ENCODE assay signal across 16 cellular contexts in the genomic region with DNA sequence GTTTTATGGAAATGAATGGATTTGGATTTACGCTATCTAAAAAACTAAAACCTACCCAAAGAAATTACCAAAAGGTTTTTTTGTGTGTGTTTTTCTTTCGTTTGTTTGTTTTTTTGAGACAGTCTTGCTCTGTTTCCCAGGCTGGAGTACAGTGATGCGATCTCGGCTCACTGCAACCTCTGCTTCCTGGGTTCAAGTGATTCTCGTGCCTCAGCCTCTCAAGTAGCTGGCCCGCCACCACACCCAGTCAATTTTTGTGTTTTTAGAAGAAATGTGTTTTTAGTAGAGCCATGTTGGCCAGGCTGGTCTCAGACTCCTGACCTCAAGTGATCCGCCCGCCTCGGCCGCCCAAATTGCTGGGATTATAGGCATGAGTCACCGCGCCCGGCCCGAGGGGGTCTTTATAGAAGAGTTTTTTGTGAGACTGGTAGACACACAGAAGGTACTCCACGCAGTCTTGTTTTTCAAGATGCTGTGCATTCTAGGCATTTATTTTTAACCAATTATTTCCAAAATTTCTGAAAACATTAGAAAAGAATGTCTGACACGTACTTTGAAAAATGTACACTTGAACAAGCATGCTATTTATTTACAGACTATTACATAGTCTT.
DNase-seq lines count a peak whose midpoint lies in the region; ATAC-seq and TF ChIP-seq lines count a peak whose summit lies in the region.
"Had no signal": no experiment of that assay in that cellular context is flagged by ENCODE, and none has a peak within 500 bp of the region (broad histone marks: within the 10 kb centered on the region; RNA-seq: fewer than 3 reads in every experiment).

No MANE protein-coding gene starts in this region.

- peak overlapping the region; percentile 25 for H2AFZ ChIP-seq in IMR-90 (replicated peaks; ENCODE audit: low read length, poor library complexity)

- H3K9ac ChIP-seq in IMR-90 (ENCODE audit: low read depth, low read length) = no peak overlapping the region
- H3K9ac ChIP-seq: KMS-11 had no signal

- H3K23ac ChIP-seq in IMR-90 (ENCODE audit: low read depth, low read length) = peak overlapping the region; percentile 79

- CTCF ChIA-PET in IMR-90 (lab: Yijun Ruan, JAX) = interaction anchor here (1.3 kb wide), 1 partner anchor 38 kb away, joined by 3 read pairs; no protein-coding TSS in a partner anchor

- POLR2A ChIA-PET in IMR-90 (lab: Charles Lee; ENCODE audit: unreplicated experiment) = interaction anchor here (0.7 kb wide), 1 partner anchor 35 kb away, joined by 5 read pairs; no protein-coding TSS in a partner anchor

- H3K79me1 ChIP-seq in IMR-90 (ENCODE audit: low read depth in 1 of 2, low read length in 2 of 2) = peaks cover 22 to 48% of the 10 kb centered on the region in 2 experiments

- TF ChIP-seq CTCF in IMR-90 (conservative IDR thresholded peaks at IDR 0.05; ENCODE audit: low read depth, low read length) (no peak), astrocyte of the spinal cord (IDR thresholded peaks at IDR 0.05; ENCODE audit: low read depth, low read length) (no peak), esophagus muscularis mucosa (IDR thresholded peaks at IDR 0.05) (no peak), gastrocnemius medialis (IDR thresholded peaks at IDR 0.05 in 4 of 5, conservative IDR thresholded peaks at IDR 0.05 in 1 of 5) (no peak)

- peak overlapping the region; percentile 98; the same call in 2 of the 3 replicates for H2BK15ac ChIP-seq in IMR-90 (ENCODE audit: low read depth, low read length)

- intact Hi-C loops in IMR-90 (cut with micrococcal nuclease) = no loop called here
- intact Hi-C loops in esophagus muscularis mucosa (cut with DNase I) = no loop called here
- intact Hi-C loops in gastrocnemius medialis (cut with DNase I; ENCODE audit: low total_unique reads) = no loop called here

- in situ Hi-C loops in IMR-90 (cut with MboI; ENCODE audit: low sequenced_read_pairs) = no loop called here
- in situ Hi-C loops in astrocyte of the spinal cord (cut with HindIII; ENCODE audit: low sequenced_read_pairs) = no loop called here
- in situ Hi-C loops in gastrocnemius medialis (cut with MboI; ENCODE audit: low sequenced_read_pairs in 4 of 4) = no loop called here

- H2BK5ac ChIP-seq in IMR-90 (ENCODE audit: low read depth, low read length, poor library complexity, severe bottlenecking) = peak overlapping the region; percentile 97

- peak overlapping the region; percentile 81 for H3K14ac ChIP-seq in IMR-90 (replicated peaks; ENCODE audit: low read depth, low read length)

- H3K27me3 ChIP-seq in IMR-90 (ENCODE audit: control insufficient read depth, insufficient read depth, low read length) (no peaks in the 10 kb centered on the region), esophagus muscularis mucosa (no peaks in the 10 kb centered on the region), gastrocnemius medialis (no peaks in the 10 kb centered on the region)
- H3K27me3 ChIP-seq: breast epithelium, left lung, suprapubic skin had no signal

- no peak for TF ChIP-seq RAD21 in IMR-90 (IDR thresholded peaks at IDR 0.05; ENCODE audit: low read length)

- peak; percentile 94 for DNase-seq in EL
- DNase-seq in IMR-90 = peak; percentile 37
- peak; percentile 68 for DNase-seq in astrocyte of the spinal cord (ENCODE audit: low read depth, low spot score)
- DNase-seq in myocyte (ENCODE audit: low read depth) = peak; percentile 55
- DNase-seq in activated naive CD4-positive, alpha-beta T cell treated with Interleukin-2 at 50 U/mL for 16 hours = no peak
- no peak for DNase-seq in esophagus muscularis mucosa (ENCODE audit: extremely low spot score)
- no peak for DNase-seq in AML-193 (lab: John Stamatoyannopoulos, UW)
- DNase-seq in gastrocnemius medialis = no peak
- DNase-seq: activated CD4-positive, alpha-beta T cell treated with anti-CD3 and anti-CD28 coated beads, Interleukin-2, amount 50 U/mL, for 1 hour; CD8-positive, alpha-beta T cell; left lung; NCI-H1930; small intestine had no signal

- peak overlapping the region; percentile 89 for H2BK120ac ChIP-seq in IMR-90 (ENCODE audit: low read depth, low read length)

- no peak overlapping the region for H2AK9ac ChIP-seq in IMR-90 (replicated peaks; ENCODE audit: low read depth, low read length, poor library complexity)

- ATAC-seq in IMR-90 (ENCODE audit: low read depth) (peak; percentile 42), gastrocnemius medialis (no peak)
- ATAC-seq: CD8-positive, alpha-beta T cell had no signal

- H4K91ac ChIP-seq in IMR-90 (ENCODE audit: insufficient read depth, low read depth, low read length) = peak overlapping the region; percentile 90

- H3K56ac ChIP-seq in IMR-90 (ENCODE audit: extremely low read depth, insufficient read depth, low read length) = peak overlapping the region; percentile 48; the same call in 1 of the 2 replicates

- peak overlapping the region; percentile 75 for H2BK20ac ChIP-seq in IMR-90 (ENCODE audit: low read depth, low read length)

- peaks cover 18% of the 10 kb centered on the region for H3K9me1 ChIP-seq in IMR-90 (ENCODE audit: insufficient read depth, low read length)

- H3K4me3 ChIP-seq in IMR-90 (ENCODE audit: insufficient read depth, low read depth, low read length) (no peak overlapping the region), astrocyte of the spinal cord (ENCODE audit: low read depth, low read length) (no peak overlapping the region), esophagus muscularis mucosa (no peak overlapping the region), gastrocnemius medialis (no peak overlapping the region)
- H3K4me3 ChIP-seq: breast epithelium, left lung, suprapubic skin had no signal

- H4K20me1 ChIP-seq in IMR-90 (ENCODE audit: insufficient read depth, low read length) = no peaks in the 10 kb centered on the region

- no peak for TF ChIP-seq POLR2A in IMR-90 (IDR thresholded peaks at IDR 0.05; ENCODE audit: low read depth, low read length)
- no peak for TF ChIP-seq POLR2A in esophagus muscularis mucosa (IDR thresholded peaks at IDR 0.05; ENCODE audit: low read depth)
- no peak for TF ChIP-seq POLR2A in gastrocnemius medialis (IDR thresholded peaks at IDR 0.05)

- H3K36me3 ChIP-seq in IMR-90 (ENCODE audit: control insufficient read depth, insufficient read depth, low read length) (peaks cover 2% of the 10 kb centered on the region; the same call in 1 of the 2 replicates), esophagus muscularis mucosa (no peaks in the 10 kb centered on the region), gastrocnemius medialis (no peaks in the 10 kb centered on the region)
- H3K36me3 ChIP-seq: breast epithelium, left lung, suprapubic skin had no signal

- H3K9me3 ChIP-seq in IMR-90 (ENCODE audit: control insufficient read depth, insufficient read depth, low read length) = no peaks in the 10 kb centered on the region
- H3K9me3 ChIP-seq in esophagus muscularis mucosa = no peaks in the 10 kb centered on the region
- no peaks in the 10 kb centered on the region for H3K9me3 ChIP-seq in gastrocnemius medialis
- H3K9me3 ChIP-seq: breast epithelium, left lung, suprapubic skin had no signal

- peak overlapping the region; percentile 52; the same call in 1 of the 2 replicates for H3K4me2 ChIP-seq in IMR-90 (ENCODE audit: low read depth, low read length)
- H3K4me2 ChIP-seq: KMS-11 had no signal

- no peak for TF ChIP-seq EP300 in esophagus muscularis mucosa (IDR thresholded peaks at IDR 0.05)

- no TSS peak for BruUV-seq in IMR-90 (replicated peaks; lab: Mats Ljungman, UMichigan)

- dilution Hi-C loops in IMR-90 (cut with HindIII; ENCODE audit: low sequenced_read_pairs, unreplicated experiment) = no loop called here

- WGBS in IMR-90 (ENCODE audit: extremely low coverage in 2 of 2, insufficient read length in 1 of 2), 2 experiments = no CpG with 5 or more reads among the region's 16 CpGs
- WGBS in esophagus muscularis mucosa = 93% methylated on average over 16 of the region's 16 CpGs

- H3K4me1 ChIP-seq in IMR-90 (ENCODE audit: control insufficient read depth, insufficient read depth, low read length) (peaks cover 28% of the 10 kb centered on the region), esophagus muscularis mucosa (peaks cover 11 to 22% (median 18%) of the 10 kb centered on the region in 4 donors), gastrocnemius medialis (no peaks in the 10 kb centered on the region)
- H3K4me1 ChIP-seq: breast epithelium, suprapubic skin had no signal

- peak overlapping the region; percentile 99 for H2AK5ac ChIP-seq in IMR-90 (ENCODE audit: low read depth, low read length)

- peak overlapping the region; percentile 92; the same call in 1 of the 2 replicates for H4K5ac ChIP-seq in IMR-90 (ENCODE audit: low read depth, low read length)

- peak overlapping the region; percentile 19 for H3K27ac ChIP-seq in IMR-90 (ENCODE audit: insufficient read depth, low read length)
- H3K27ac ChIP-seq in esophagus muscularis mucosa (replicated peaks in 1 of 4) = no peak overlapping the region
- no peak overlapping the region for H3K27ac ChIP-seq in gastrocnemius medialis
- H3K27ac ChIP-seq: breast epithelium, KMS-11, suprapubic skin had no signal

- H3K18ac ChIP-seq in IMR-90 (ENCODE audit: low read depth, low read length) = peak overlapping the region; percentile 95; the same call in 1 of the 2 replicates

- peak overlapping the region; percentile 25 to 94; a peak in 3 of 4 replicates for H4K8ac ChIP-seq in IMR-90 (ENCODE audit: low read depth in 2 of 2, low read length in 2 of 2)

- H3K4ac ChIP-seq in IMR-90 (ENCODE audit: low read depth, low read length) = peak overlapping the region; percentile 85

TF ChIP-seq in IMR-90, 13 proteins besides CTCF, POLR2A, EP300 and RAD21:
- TF ChIP-seq MAZ (IDR thresholded peaks at IDR 0.05; ENCODE audit: borderline replicate concordance, low read depth, low read length) = no peak
- peak; percentile 37; the same call in 1 of the 2 replicates for TF ChIP-seq FOS (IDR thresholded peaks at IDR 0.05; ENCODE audit: low read depth, low read length)

Comparison
In these comparisons a context has a peak if more than half of its experiments do, and no peak if none do; other contexts are left out.
1. DNase-seq: peak in EL (single experiment), IMR-90 (single experiment), astrocyte of the spinal cord (single experiment) and myocyte (single experiment); none in activated naive CD4-positive, alpha-beta T cell treated with Interleukin-2 at 50 U/mL for 16 hours (single experiment), esophagus muscularis mucosa (single experiment), AML-193 (0 of 2) and gastrocnemius medialis (0 of 2).